Comparison of ENCODE assay signal across 14 cellular contexts in genomic region chr3:114933407-114933806, GRCh38.
A peak's percentile ranks its signal among the peaks of the same experiment; 100 is the strongest.
DNase-seq lines count a peak whose midpoint lies in the region; ATAC-seq, FAIRE-seq and TF ChIP-seq lines count a peak whose summit lies in the region.
"Had no signal": no experiment of that assay in that cellular context is flagged by ENCODE, and none has a peak within 500 bp of the region (broad histone marks: within the 10 kb centered on the region; RNA-seq: fewer than 3 reads in every experiment).

No MANE protein-coding gene starts in this region.

- no peak for ATAC-seq in activated naive CD8-positive, alpha-beta T cell treated with anti-CD3 and anti-CD28 coated beads, Interleukin-2, amount 50 U/mL, for 24 hours
- ATAC-seq in effector memory CD8-positive, alpha-beta T cell (replicated peaks): peak; percentile 19
- no peak for ATAC-seq in GM21381 (IDR thresholded peaks at IDR 0.05; ENCODE audit: unreplicated experiment)
- ATAC-seq: A549 had no signal

- peaks cover 8% of the 10 kb centered on the region for H3K9me3 Mint-ChIP-seq in activated naive CD8-positive, alpha-beta T cell (ENCODE audit: low read depth)
- H3K9me3 Mint-ChIP-seq in activated naive CD8-positive, alpha-beta T cell treated with anti-CD3 and anti-CD28 coated beads, Interleukin-2, amount 50 U/mL, for 24 hours: no peaks in the 10 kb centered on the region
- peaks cover 0 to 7% of the 10 kb centered on the region in 2 donors for H3K9me3 Mint-ChIP-seq in effector memory CD8-positive, alpha-beta T cell
- H3K9me3 Mint-ChIP-seq in chondrocyte (ENCODE audit: low read depth): peaks cover 2% of the 10 kb centered on the region

- TF ChIP-seq CTCF in chondrocyte (IDR thresholded peaks at IDR 0.05): no peak

- H3K4me1 Mint-ChIP-seq in activated naive CD8-positive, alpha-beta T cell (ENCODE audit: low read depth): no peaks in the 10 kb centered on the region
- H3K4me1 Mint-ChIP-seq in activated naive CD8-positive, alpha-beta T cell treated with anti-CD3 and anti-CD28 coated beads, Interleukin-2, amount 50 U/mL, for 24 hours: no peaks in the 10 kb centered on the region
- peaks cover 7 to 20% of the 10 kb centered on the region in 2 donors for H3K4me1 Mint-ChIP-seq in effector memory CD8-positive, alpha-beta T cell (ENCODE audit: low read depth in 2 of 2)
- H3K4me1 Mint-ChIP-seq in chondrocyte (ENCODE audit: low read depth): peaks cover 3% of the 10 kb centered on the region

- H3K27ac Mint-ChIP-seq in activated naive CD8-positive, alpha-beta T cell: peak overlapping the region; percentile 24
- no peak overlapping the region for H3K27ac Mint-ChIP-seq in activated naive CD8-positive, alpha-beta T cell treated with anti-CD3 and anti-CD28 coated beads, Interleukin-2, amount 50 U/mL, for 24 hours
- no peak overlapping the region for H3K27ac Mint-ChIP-seq in effector memory CD8-positive, alpha-beta T cell
- no peak overlapping the region for H3K27ac Mint-ChIP-seq in chondrocyte (ENCODE audit: unreplicated experiment)
- H3K27ac Mint-ChIP-seq: CD4-positive, alpha-beta T cell had no signal

- TF ChIP-seq POLR2A in GM12891 (IDR thresholded peaks at IDR 0.05; ENCODE audit: low read depth, low read length): no peak

- no peak overlapping the region for H3K4me3 Mint-ChIP-seq in activated naive CD8-positive, alpha-beta T cell
- H3K4me3 Mint-ChIP-seq in activated naive CD8-positive, alpha-beta T cell treated with anti-CD3 and anti-CD28 coated beads, Interleukin-2, amount 50 U/mL, for 24 hours: no peak overlapping the region
- H3K4me3 Mint-ChIP-seq in effector memory CD8-positive, alpha-beta T cell: no peak overlapping the region
- no peak overlapping the region for H3K4me3 Mint-ChIP-seq in chondrocyte (ENCODE audit: unreplicated experiment)
- H3K4me3 Mint-ChIP-seq: CD4-positive, alpha-beta T cell had no signal

- peak; percentile 5 for FAIRE-seq in GM12891 (lab: Jason Lieb, UNC)
- FAIRE-seq: A549, D721Med, H1 had no signal

- DNase-seq in activated naive CD8-positive, alpha-beta T cell treated with anti-CD3 and anti-CD28 coated beads, Interleukin-2, amount 50 U/mL, for 24 hours: no peak
- DNase-seq in GM12891 (ENCODE audit: insufficient read length, low spot score): no peak
- no peak for DNase-seq in effector memory CD8-positive, alpha-beta T cell
- DNase-seq in chondrocyte (ENCODE audit: low spot score): no peak
- DNase-seq in stimulated activated CD4-positive, alpha-beta T cell treated with anti-CD3 and anti-CD28 coated beads, Interleukin-12 subunit alpha, Interleukin-12 subunit beta, amount 100 ng/mL, for 4 hours: no peak
- DNase-seq: AML-193; Caco-2; CD4-positive, alpha-beta T cell; GDM1 had no signal

- H3K36me3 Mint-ChIP-seq in activated naive CD8-positive, alpha-beta T cell: peaks cover 44% of the 10 kb centered on the region
- H3K36me3 Mint-ChIP-seq in activated naive CD8-positive, alpha-beta T cell treated with anti-CD3 and anti-CD28 coated beads, Interleukin-2, amount 50 U/mL, for 24 hours (ENCODE audit: low read depth): peaks cover 22% of the 10 kb centered on the region
- peaks cover 9% of the 10 kb centered on the region for H3K36me3 Mint-ChIP-seq in effector memory CD8-positive, alpha-beta T cell (ENCODE audit: insufficient read depth)
- peaks cover 6% of the 10 kb centered on the region for H3K36me3 Mint-ChIP-seq in chondrocyte (ENCODE audit: low read depth)

- no peaks in the 10 kb centered on the region for H3K27me3 Mint-ChIP-seq in activated naive CD8-positive, alpha-beta T cell
- H3K27me3 Mint-ChIP-seq in activated naive CD8-positive, alpha-beta T cell treated with anti-CD3 and anti-CD28 coated beads, Interleukin-2, amount 50 U/mL, for 24 hours: no peaks in the 10 kb centered on the region
- H3K27me3 Mint-ChIP-seq in effector memory CD8-positive, alpha-beta T cell: no peaks in the 10 kb centered on the region
- H3K27me3 Mint-ChIP-seq in chondrocyte (ENCODE audit: low read depth): no peaks in the 10 kb centered on the region
- H3K27me3 Mint-ChIP-seq: CD4-positive, alpha-beta T cell had no signal

TF ChIP-seq in GM12891, 5 proteins besides CTCF, POLR2A, EP300 and RAD21:
- TF ChIP-seq SPI1 (IDR thresholded peaks at IDR 0.05; ENCODE audit: low read depth, low read length) (no peak), POU2F2 (IDR thresholded peaks at IDR 0.05; ENCODE audit: low read depth, low read length) (no peak), PAX5 (IDR thresholded peaks at IDR 0.05; ENCODE audit: insufficient read depth, low read length, severe bottlenecking) (no peak), TAF1 (IDR thresholded peaks at IDR 0.05; ENCODE audit: low read depth, low read length) (no peak), POLR2AphosphoS5 (IDR thresholded peaks at IDR 0.05; ENCODE audit: low read depth, low read length) (no peak)
TF ChIP-seq in GM12891: peak in this region for 0.
